8 cellular contexts compared by ENCODE assay signal in the genomic region with DNA sequence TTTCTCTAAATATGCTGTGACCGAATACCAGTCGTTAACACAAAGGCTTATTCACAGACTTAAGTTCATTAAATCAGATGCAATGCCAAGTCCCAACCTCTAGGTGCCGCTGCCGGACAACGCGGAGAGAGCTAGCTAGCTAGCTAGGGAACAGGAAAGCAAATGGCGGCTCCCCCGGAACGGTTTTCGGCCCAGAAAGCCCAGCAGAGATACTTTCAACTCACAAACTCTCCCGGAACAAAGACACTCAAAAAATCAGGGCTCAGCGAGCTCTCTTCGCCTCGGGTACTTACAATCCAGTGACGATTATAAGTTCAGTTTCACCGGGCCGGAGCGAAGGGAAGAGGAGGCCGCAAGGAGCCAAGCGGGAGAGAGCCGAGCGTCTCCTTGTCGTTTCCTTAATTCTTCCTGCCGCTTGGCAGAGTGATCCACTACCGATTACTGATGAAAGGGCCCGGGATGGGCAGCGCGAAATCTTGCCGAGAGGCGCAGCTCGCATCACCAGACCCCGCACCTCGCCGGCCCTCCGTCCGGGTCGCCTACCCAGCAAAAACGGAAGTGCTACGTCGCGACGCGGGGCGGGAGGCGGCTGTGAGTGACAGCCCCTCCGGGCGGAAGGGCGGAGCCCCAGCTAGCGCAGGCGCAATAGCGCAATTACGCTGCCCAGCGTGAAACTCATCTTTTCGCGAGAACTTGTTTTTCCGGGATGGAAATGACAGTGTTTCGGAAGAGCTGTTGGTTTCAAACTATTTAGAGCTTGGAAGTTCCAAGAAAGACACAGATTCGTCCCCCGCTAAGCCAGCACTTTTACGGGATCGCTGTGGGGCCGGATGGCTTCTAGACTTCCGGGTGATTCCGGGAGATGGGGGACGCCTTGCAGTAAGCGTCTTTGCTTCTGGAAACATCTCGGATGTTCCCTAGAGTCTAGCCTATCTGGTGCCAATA. TPM values are rescaled to one million over a fixed set of nuclear protein-coding genes. Genes with fewer than 3 reads are reported as not detected.
DNase-seq lines count a peak whose midpoint lies in the region; ATAC-seq and TF ChIP-seq lines count a peak whose summit lies in the region.

A gene with protein sequence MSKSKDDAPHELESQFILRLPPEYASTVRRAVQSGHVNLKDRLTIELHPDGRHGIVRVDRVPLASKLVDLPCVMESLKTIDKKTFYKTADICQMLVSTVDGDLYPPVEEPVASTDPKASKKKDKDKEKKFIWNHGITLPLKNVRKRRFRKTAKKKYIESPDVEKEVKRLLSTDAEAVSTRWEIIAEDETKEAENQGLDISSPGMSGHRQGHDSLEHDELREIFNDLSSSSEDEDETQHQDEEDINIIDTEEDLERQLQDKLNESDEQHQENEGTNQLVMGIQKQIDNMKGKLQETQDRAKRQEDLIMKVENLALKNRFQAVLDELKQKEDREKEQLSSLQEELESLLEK (minus strand): TSS at position 560 of the 945 bp plus-strand sequence. CDS start 740 bp downstream, outside the sequence.

- H3K27me3 Mint-ChIP-seq in activated CD8-positive, alpha-beta memory T cell treated with anti-CD3 and anti-CD28 coated beads, Interleukin-2, amount 10 ng/mL, durations not matched to agents 7 days and 5 days = no peaks in the 10 kb centered on the region
- H3K27me3 Mint-ChIP-seq in endodermal cell (ENCODE audit: insufficient read depth) = no peaks in the 10 kb centered on the region

- WGBS in endodermal cell (ENCODE audit: insufficient coverage in 1 of 2, insufficient read length in 1 of 2), 2 experiments = 2 to 5% methylated on average over 47 to 67 of the region's 67 CpGs

- H3K4me3 ChIP-seq in HUES48 (ENCODE audit: low read depth, low read length) (peak within 1 kb of the TSS; percentile 97), NT2/D1 (ENCODE audit: insufficient read length, low read depth) (peak within 1 kb of the TSS; percentile 88), endodermal cell (ENCODE audit: low read length) (peak within 1 kb of the TSS; percentile 91)

- no peaks in the 10 kb centered on the region for H3K4me1 ChIP-seq in HUES48 (ENCODE audit: control insufficient read depth, insufficient read depth, low read length)
- H3K4me1 ChIP-seq in NT2/D1 (ENCODE audit: insufficient read depth, insufficient read length) = no peaks in the 10 kb centered on the region
- H3K4me1 ChIP-seq in endodermal cell (ENCODE audit: control insufficient read depth, insufficient read depth, low read length) = no peaks in the 10 kb centered on the region

- H3K4me1 Mint-ChIP-seq in activated CD8-positive, alpha-beta memory T cell treated with anti-CD3 and anti-CD28 coated beads, Interleukin-2, amount 10 ng/mL, durations not matched to agents 7 days and 5 days = peaks cover 32% of the 10 kb centered on the region
- peaks cover 2% of the 10 kb centered on the region for H3K4me1 Mint-ChIP-seq in endodermal cell

- no peaks in the 10 kb centered on the region for H3K27me3 ChIP-seq in HUES48 (ENCODE audit: control insufficient read depth, insufficient read depth, low read length)
- H3K27me3 ChIP-seq in NT2/D1 (ENCODE audit: insufficient read depth, insufficient read length) = no peaks in the 10 kb centered on the region
- no peaks in the 10 kb centered on the region for H3K27me3 ChIP-seq in endodermal cell (ENCODE audit: control insufficient read depth, insufficient read depth, low read length, poor library complexity, severe bottlenecking)

- H3K27ac ChIP-seq in HUES48 (ENCODE audit: low read depth, low read length) (peak within 1 kb of the TSS; percentile 97), endodermal cell (ENCODE audit: low read depth, low read length) (peak within 1 kb of the TSS; percentile 97)

- peak; percentile 96 for DNase-seq in D341Med (ENCODE audit: low spot score)
- DNase-seq in NT2/D1 (ENCODE audit: low read depth, low spot score) = peak; percentile 88
- DNase-seq in activated CD8-positive, alpha-beta memory T cell treated with anti-CD3 and anti-CD28 coated beads, Interleukin-2, amount 10 ng/mL, durations not matched to agents 7 days and 5 days = peak; percentile 95
- peak; percentile 97 for DNase-seq in endodermal cell
- peak; percentile 96 for DNase-seq in mesenteric fat pad (ENCODE audit: low spot score)
- DNase-seq in stimulated activated CD8-positive, alpha-beta memory T cell treated with anti-CD3 and anti-CD28 coated beads, Interleukin-15, amount 100 ng/mL, for 24 hours (ENCODE audit: low read depth) = peak; percentile 81

- TF ChIP-seq CTCF in endodermal cell (conservative IDR thresholded peaks at IDR 0.05) = peak; percentile 90

- CTCF ChIA-PET in activated CD8-positive, alpha-beta memory T cell treated with anti-CD3 and anti-CD28 coated beads, Interleukin-2, amount 10 ng/mL, durations not matched to agents 7 days and 5 days (lab: Charles Lee) = interaction anchor here (0.9 to 4.9 kb wide), 15 partner anchors 9 to 609 kb away, joined by 3 to 35 read pairs (median 5); a partner anchor contains a TSS

- H3K36me3 ChIP-seq in HUES48 (ENCODE audit: control insufficient read depth, insufficient read depth, low read length) (peaks cover 27% of the 10 kb centered on the region), NT2/D1 (ENCODE audit: insufficient read depth, insufficient read length, low read length) (peaks cover 25% of the 10 kb centered on the region), endodermal cell (ENCODE audit: control insufficient read depth, insufficient read depth, low read length) (peaks cover 37% of the 10 kb centered on the region)

- H3K9me3 ChIP-seq in HUES48 (ENCODE audit: control insufficient read depth, insufficient read depth, low read length) (peaks cover 24% of the 10 kb centered on the region), NT2/D1 (ENCODE audit: insufficient read depth, low read length) (peaks cover 26% of the 10 kb centered on the region), endodermal cell (ENCODE audit: control insufficient read depth, low read length) (peaks cover 63% of the 10 kb centered on the region)

- ATAC-seq in GM21381 (IDR thresholded peaks at IDR 0.05; ENCODE audit: unreplicated experiment) = peak; percentile 95
- ATAC-seq in activated CD8-positive, alpha-beta memory T cell treated with anti-CD3 and anti-CD28 coated beads, Interleukin-2, amount 10 ng/mL, durations not matched to agents 7 days and 5 days = peak; percentile 95

- peaks cover 38% of the 10 kb centered on the region for H3K9me3 Mint-ChIP-seq in activated CD8-positive, alpha-beta memory T cell treated with anti-CD3 and anti-CD28 coated beads, Interleukin-2, amount 10 ng/mL, durations not matched to agents 7 days and 5 days (ENCODE audit: low read depth)
- peaks cover 47% of the 10 kb centered on the region for H3K9me3 Mint-ChIP-seq in endodermal cell

- peak within 1 kb of the TSS; percentile 100 for H3K27ac Mint-ChIP-seq in activated CD8-positive, alpha-beta memory T cell treated with anti-CD3 and anti-CD28 coated beads, Interleukin-2, amount 10 ng/mL, durations not matched to agents 7 days and 5 days
- peak within 1 kb of the TSS; percentile 100 for H3K27ac Mint-ChIP-seq in endodermal cell

- H3K4me3 Mint-ChIP-seq in activated CD8-positive, alpha-beta memory T cell treated with anti-CD3 and anti-CD28 coated beads, Interleukin-2, amount 10 ng/mL, durations not matched to agents 7 days and 5 days = peak within 1 kb of the TSS; percentile 97
- H3K4me3 Mint-ChIP-seq in endodermal cell = peak within 1 kb of the TSS; percentile 99

- H3K9ac ChIP-seq in HUES48 (ENCODE audit: low read depth, low read length) (peak within 1 kb of the TSS; percentile 99), NT2/D1 (ENCODE audit: insufficient read length, low read depth) (peak within 1 kb of the TSS; percentile 72), endodermal cell (ENCODE audit: extremely low read depth, low read length, poor library complexity, severe bottlenecking) (peak within 1 kb of the TSS; percentile 99)

- H3K36me3 Mint-ChIP-seq in activated CD8-positive, alpha-beta memory T cell treated with anti-CD3 and anti-CD28 coated beads, Interleukin-2, amount 10 ng/mL, durations not matched to agents 7 days and 5 days = peaks cover 59% of the 10 kb centered on the region
- H3K36me3 Mint-ChIP-seq in endodermal cell (ENCODE audit: low read depth) = peaks cover 45% of the 10 kb centered on the region

RNA-seq across cellular contexts. Expression of the gene that starts here (rescaled TPM):
- total RNA-seq in activated CD8-positive, alpha-beta memory T cell treated with anti-CD3 and anti-CD28 coated beads, Interleukin-2, amount 10 ng/mL, durations not matched to agents 7 days and 5 days = 10 to 100 TPM; 57.3 to 64.6 TPM
- total RNA-seq in endodermal cell (10 to 100 TPM; 85.4 to 99.0 TPM), mesenteric fat pad (53.9 TPM)
- 142 TPM for polyA plus RNA-seq in endodermal cell (2013, experiment 1 of 2)
- polyA plus RNA-seq in endodermal cell (2013, experiment 2 of 2) = 156 TPM

Comparison
In these comparisons a context has a peak if more than half of its experiments do, and no peak if none do; other contexts are left out.
1. Peak in every context shown above with its lines: DNase-seq, ATAC-seq, H3K4me3 ChIP-seq and H3K27ac ChIP-seq.